8 cellular contexts compared by ENCODE assay signal in genomic region chr10:110137142-110137545, GRCh38.
DNase-seq lines count a peak whose midpoint lies in the region; TF ChIP-seq lines count a peak whose summit lies in the region.

No MANE protein-coding gene starts in this region.

- peak overlapping the region; percentile 62 for H3K27ac Mint-ChIP-seq in endothelial cell (ENCODE audit: unreplicated experiment)

- no peak overlapping the region for H3K4me3 ChIP-seq in H7 (ENCODE audit: insufficient read depth, low read depth, low read length)
- no peak overlapping the region for H3K4me3 ChIP-seq in SU-DHL-6 (ENCODE audit: insufficient read depth, low read length, poor library complexity, severe bottlenecking)

- no peaks in the 10 kb centered on the region for H3K27me3 ChIP-seq in H7 (ENCODE audit: control insufficient read depth, insufficient read depth, low read length)
- H3K27me3 ChIP-seq in SU-DHL-6 (ENCODE audit: low read length), result no peaks in the 10 kb centered on the region

- intact Hi-C loops in posterior vena cava (cut with DNase I), result loop anchor here in 1 of 2 donors (5.0 kb wide), 1 partner anchor 140 kb away; no protein-coding TSS in a partner anchor

- H4K20me1 ChIP-seq in SU-DHL-6 (ENCODE audit: low read depth, low read length), result no peaks in the 10 kb centered on the region

- no peak overlapping the region for H3K9ac ChIP-seq in SU-DHL-6 (ENCODE audit: low read length)

- H3K4me3 Mint-ChIP-seq in endothelial cell (ENCODE audit: unreplicated experiment), result no peak overlapping the region

- H3K36me3 ChIP-seq in H7 (replicated peaks; ENCODE audit: control insufficient read depth, insufficient read depth, low read length) (peaks cover 2% of the 10 kb centered on the region), SU-DHL-6 (ENCODE audit: low read length) (peaks cover 24% of the 10 kb centered on the region)

- no peaks in the 10 kb centered on the region for H3K9me3 Mint-ChIP-seq in endothelial cell (ENCODE audit: unreplicated experiment)

- no peaks in the 10 kb centered on the region for H3K9me2 ChIP-seq in SU-DHL-6 (replicated peaks; ENCODE audit: insufficient read depth, low read length)

- H3F3A ChIP-seq in SU-DHL-6 (ENCODE audit: insufficient read depth), result peaks cover 40% of the 10 kb centered on the region

- peaks cover 7% of the 10 kb centered on the region for H3K36me3 Mint-ChIP-seq in endothelial cell (ENCODE audit: low read depth, unreplicated experiment)

- H3K27me3 Mint-ChIP-seq in endothelial cell (ENCODE audit: unreplicated experiment), result peaks cover 3% of the 10 kb centered on the region

- DNase-seq in NCI-H2081 (lab: John Stamatoyannopoulos, UW) (peak; percentile 11 to 34), NCI-H2081 treated with DMSO at 0.1 percent for 48 hours (lab: John Stamatoyannopoulos, UW) (no peak), H7 (peak; percentile 54), NCI-H1092 (lab: John Stamatoyannopoulos, UW) (peak; percentile 1), endothelial cell (ENCODE audit: low spot score) (no peak), middle frontal gyrus (ENCODE audit: extremely low spot score, low spot score) (peak; percentile 68), posterior vena cava (ENCODE audit: low spot score) (no peak)

- H3K9me3 ChIP-seq in SU-DHL-6 (ENCODE audit: insufficient read depth, low read length), result no peaks in the 10 kb centered on the region

- H3K4me2 ChIP-seq in SU-DHL-6 (ENCODE audit: low read depth, low read length, poor library complexity, severe bottlenecking), result no peak overlapping the region

- H2AFZ ChIP-seq in SU-DHL-6 (ENCODE audit: low read depth, low read length, severe bottlenecking), result no peak overlapping the region

- H3K79me2 ChIP-seq in SU-DHL-6 (ENCODE audit: insufficient read depth, low read length), result no peaks in the 10 kb centered on the region

- peaks cover 18% of the 10 kb centered on the region for H3K4me1 Mint-ChIP-seq in endothelial cell (ENCODE audit: unreplicated experiment)

- no peak overlapping the region for H3K27ac ChIP-seq in SU-DHL-6 (ENCODE audit: low read depth, low read length)

- TF ChIP-seq CTCF in SU-DHL-6 (IDR thresholded peaks at IDR 0.05; ENCODE audit: insufficient read depth, low read length, poor library complexity, severe bottlenecking) (peak; percentile 61), endothelial cell (IDR thresholded peaks at IDR 0.05; ENCODE audit: unreplicated experiment) (peak; percentile 96)

Comparison
In these comparisons a context has a peak if more than half of its experiments do, and no peak if none do; other contexts are left out.
1. DNase-seq: peak in NCI-H2081 (2 of 2), H7 (single experiment), NCI-H1092 (single experiment) and middle frontal gyrus (single experiment); none in NCI-H2081 treated with DMSO at 0.1 percent for 48 hours (single experiment), endothelial cell (single experiment) and posterior vena cava (single experiment).